8 cellular contexts compared by ENCODE assay signal in the genomic region with DNA sequence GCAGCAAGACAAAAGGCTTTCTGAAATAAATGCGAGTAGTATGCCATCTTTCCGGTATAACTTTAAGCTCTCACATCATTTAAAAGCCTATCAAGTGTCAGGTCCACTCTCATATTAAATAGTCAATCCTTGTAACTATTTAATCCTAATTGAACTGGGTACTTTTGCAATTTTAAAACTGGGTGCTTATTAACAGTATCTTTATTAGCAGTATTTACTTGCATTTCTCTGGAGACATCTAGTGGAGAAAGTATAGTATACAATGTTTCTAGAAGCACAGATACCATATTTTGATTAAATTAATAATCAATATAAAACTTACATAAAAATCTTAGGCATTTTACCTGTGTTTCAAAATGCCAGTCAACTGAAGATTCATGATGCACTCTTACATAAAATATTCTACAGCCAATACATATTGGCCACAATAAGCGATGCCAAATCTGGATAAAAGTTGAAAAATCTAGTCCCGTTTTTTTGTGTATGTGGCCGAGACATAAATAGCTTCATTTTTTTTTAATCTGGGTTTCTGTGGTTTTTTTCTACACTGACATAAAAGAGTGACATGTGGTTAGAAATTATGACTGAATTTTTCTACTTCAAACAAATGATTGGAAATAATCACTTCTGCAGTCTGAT.
DNase-seq lines count a peak whose midpoint lies in the region; ATAC-seq and TF ChIP-seq lines count a peak whose summit lies in the region.

No MANE protein-coding gene starts in this region.

- H3K27me3 Mint-ChIP-seq in stimulated activated naive B cell treated with anti-CD40 and anti-IgM and Interleukin-4, amounts not matched to agents 10 μg/mL and 1 μg/mL and 100 μg/mL, for 72 hours, result no peaks in the 10 kb centered on the region

- DNase-seq in SHP77 treated with DMSO at 0.1 percent for 48 hours (lab: John Stamatoyannopoulos, UW), result peak; percentile 7
- no peak for DNase-seq in SHP77 (lab: John Stamatoyannopoulos, UW)
- DNase-seq in RKO (ENCODE audit: low spot score), result peak; percentile 47
- peak in 1 of 2 donors; percentile 49 for DNase-seq in foreskin fibroblast
- DNase-seq in tibial artery, result no peak
- DNase-seq in NCI-H187 treated with DMSO at 0.1 percent for 48 hours (lab: John Stamatoyannopoulos, UW), result no peak
- DNase-seq in stimulated activated naive B cell treated with anti-CD40 and anti-IgM and Interleukin-4, amounts not matched to agents 10 μg/mL and 1 μg/mL and 100 μg/mL, for 72 hours, result no peak

- peaks cover 3 to 11% of the 10 kb centered on the region in 2 donors for H3K9me3 Mint-ChIP-seq in stimulated activated naive B cell treated with anti-CD40 and anti-IgM and Interleukin-4, amounts not matched to agents 10 μg/mL and 1 μg/mL and 100 μg/mL, for 72 hours

- intact Hi-C loops in tibial artery (cut with DNase I; ENCODE audit: low total_unique reads), result no loop called here

- H3K4me3 ChIP-seq in foreskin fibroblast (ENCODE audit: low read depth in 1 of 2, low read length in 2 of 2) (no peak overlapping the region), tibial artery (no peak overlapping the region)

- no peaks in the 10 kb centered on the region for H3K27me3 ChIP-seq in tibial artery

- H3K36me3 Mint-ChIP-seq in stimulated activated naive B cell treated with anti-CD40 and anti-IgM and Interleukin-4, amounts not matched to agents 10 μg/mL and 1 μg/mL and 100 μg/mL, for 72 hours, result no peaks in the 10 kb centered on the region

- H3K36me3 ChIP-seq in tibial artery, result no peaks in the 10 kb centered on the region

- no peaks in the 10 kb centered on the region for H3K4me1 Mint-ChIP-seq in stimulated activated naive B cell treated with anti-CD40 and anti-IgM and Interleukin-4, amounts not matched to agents 10 μg/mL and 1 μg/mL and 100 μg/mL, for 72 hours

- no peak overlapping the region for H3K27ac ChIP-seq in tibial artery

- H3K27ac Mint-ChIP-seq in stimulated activated naive B cell treated with anti-CD40 and anti-IgM and Interleukin-4, amounts not matched to agents 10 μg/mL and 1 μg/mL and 100 μg/mL, for 72 hours, result no peak overlapping the region

- H3K4me1 ChIP-seq in tibial artery, result peaks cover 0 to 4% (median 0%) of the 10 kb centered on the region in 4 donors

- TF ChIP-seq CTCF in foreskin fibroblast (IDR thresholded peaks at IDR 0.05; ENCODE audit: low read depth, low read length) (peak; percentile 21), tibial artery (IDR thresholded peaks at IDR 0.05) (peak; percentile 62 to 69)

- no peaks in the 10 kb centered on the region for H3K9me3 ChIP-seq in tibial artery

- ATAC-seq in HG02610 (IDR thresholded peaks at IDR 0.05; ENCODE audit: unreplicated experiment), result no peak
- no peak for ATAC-seq in stimulated activated naive B cell treated with anti-CD40 and anti-IgM and Interleukin-4, amounts not matched to agents 10 μg/mL and 1 μg/mL and 100 μg/mL, for 72 hours (replicated peaks)

- H3K4me3 Mint-ChIP-seq in stimulated activated naive B cell treated with anti-CD40 and anti-IgM and Interleukin-4, amounts not matched to agents 10 μg/mL and 1 μg/mL and 100 μg/mL, for 72 hours, result no peak overlapping the region

Comparison
In these comparisons a context has a peak if more than half of its experiments do, and no peak if none do; other contexts are left out.
1. DNase-seq: peak in SHP77 treated with DMSO at 0.1 percent for 48 hours (single experiment) and RKO (single experiment); none in SHP77 (0 of 2), tibial artery (0 of 2), NCI-H187 treated with DMSO at 0.1 percent for 48 hours (single experiment) and stimulated activated naive B cell treated with anti-CD40 and anti-IgM and Interleukin-4, amounts not matched to agents 10 μg/mL and 1 μg/mL and 100 μg/mL, for 72 hours (single experiment).